1 cellular context compared by ENCODE assay signal in genomic region chr21:15732996-15733329, GRCh38.
TF ChIP-seq lines count a peak whose summit lies in the region.

No MANE protein-coding gene starts in this region.

TF ChIP-seq in A549, 52 proteins besides CTCF, POLR2A, EP300 and RAD21 (continued from another document):
- TF ChIP-seq ZSCAN20 (CRISPR knock-in tag; IDR thresholded peaks at IDR 0.05) (no peak), HEYL (CRISPR knock-in tag; IDR thresholded peaks at IDR 0.05) (no peak), ELK1 (IDR thresholded peaks at IDR 0.05; ENCODE audit: low read depth, low read length) (no peak), SMC3 (IDR thresholded peaks at IDR 0.05) (no peak), NPAS2 (CRISPR knock-in tag; IDR thresholded peaks at IDR 0.05; ENCODE audit: borderline replicate concordance) (no peak)
